In genomic region chr7:11343818-11344413, GRCh38 we compare ENCODE assay signal across 8 cellular contexts.
DNase-seq lines count a peak whose midpoint lies in the region; ATAC-seq and TF ChIP-seq lines count a peak whose summit lies in the region.

No MANE protein-coding gene starts in this region.

- ATAC-seq in right cardiac atrium: no peak
- ATAC-seq in HG02852 (IDR thresholded peaks at IDR 0.05; ENCODE audit: unreplicated experiment): no peak

- no peaks in the 10 kb centered on the region for H4K20me1 ChIP-seq in OCI-LY1 (ENCODE audit: insufficient read depth, low read length)

- no peaks in the 10 kb centered on the region for H3K36me3 ChIP-seq in left ventricle myocardium inferior
- H3K36me3 ChIP-seq in OCI-LY1 (ENCODE audit: insufficient read depth, low read length): no peaks in the 10 kb centered on the region

- H3K4me3 Mint-ChIP-seq in nephron progenitor cell: peak overlapping the region; percentile 68

- TF ChIP-seq CTCF in left ventricle myocardium inferior (IDR thresholded peaks at IDR 0.05; ENCODE audit: borderline replicate concordance) (peak; percentile 84), HL-60 (IDR thresholded peaks at IDR 0.05; ENCODE audit: insufficient read depth, low read length) (peak; percentile 23), OCI-LY1 (IDR thresholded peaks at IDR 0.05; ENCODE audit: low read length) (peak; percentile 82), nephron progenitor cell (IDR thresholded peaks at IDR 0.05) (peak; percentile 81)

- H3K36me3 Mint-ChIP-seq in nephron progenitor cell (ENCODE audit: low read depth): no peaks in the 10 kb centered on the region

- no peak overlapping the region for H3K27ac ChIP-seq in left ventricle myocardium inferior (replicated peaks)
- no peak overlapping the region for H3K27ac ChIP-seq in right cardiac atrium (ENCODE audit: low read length)
- no peak overlapping the region for H3K27ac ChIP-seq in HL-60 (replicated peaks)
- H3K27ac ChIP-seq in OCI-LY1 (ENCODE audit: low read depth, low read length, poor library complexity, severe bottlenecking): no peak overlapping the region

- no peaks in the 10 kb centered on the region for H3F3A ChIP-seq in OCI-LY1 (ENCODE audit: insufficient read depth, low read length)

- no peaks in the 10 kb centered on the region for H3K9me3 Mint-ChIP-seq in nephron progenitor cell

- H2AFZ ChIP-seq in OCI-LY1 (ENCODE audit: low read length): no peak overlapping the region

- no peaks in the 10 kb centered on the region for H3K27me3 Mint-ChIP-seq in nephron progenitor cell (ENCODE audit: low read depth, poor library complexity)

- no peak overlapping the region for H3K9ac ChIP-seq in OCI-LY1 (ENCODE audit: low read length)

- H3K9me3 ChIP-seq in left ventricle myocardium inferior (replicated peaks) (peaks cover 1% of the 10 kb centered on the region), right cardiac atrium (ENCODE audit: control insufficient read depth, low read length) (no peaks in the 10 kb centered on the region), OCI-LY1 (ENCODE audit: low read length) (no peaks in the 10 kb centered on the region)

- 15% methylated on average over 10 of the region's 10 CpGs for WGBS in right cardiac atrium

- H3K27me3 ChIP-seq in left ventricle myocardium inferior (ENCODE audit: low read depth) (peaks cover 5% of the 10 kb centered on the region), right cardiac atrium (ENCODE audit: control insufficient read depth, insufficient read depth) (no peaks in the 10 kb centered on the region), HL-60 (ENCODE audit: insufficient read depth, poor library complexity, severe bottlenecking) (no peaks in the 10 kb centered on the region), OCI-LY1 (ENCODE audit: insufficient read depth, low read length) (no peaks in the 10 kb centered on the region)

- H3K4me3 ChIP-seq in left ventricle myocardium inferior (no peak overlapping the region), right cardiac atrium (ENCODE audit: low read length) (no peak overlapping the region), HL-60 (replicated peaks; ENCODE audit: insufficient read depth, low read length) (no peak overlapping the region), OCI-LY1 (ENCODE audit: low read depth, low read length, poor library complexity, severe bottlenecking) (no peak overlapping the region)

- H3K4me1 Mint-ChIP-seq in nephron progenitor cell: peaks cover 19% of the 10 kb centered on the region

- H3K4me2 ChIP-seq in OCI-LY1 (ENCODE audit: low read length): no peak overlapping the region

- no peaks in the 10 kb centered on the region for H3K79me2 ChIP-seq in OCI-LY1 (ENCODE audit: insufficient read depth, low read length)

- intact Hi-C loops in left ventricle myocardium inferior (cut with micrococcal nuclease): loop anchor here (10.0 kb wide), 1 partner anchor 409 kb away; no protein-coding TSS in a partner anchor
- intact Hi-C loops in right cardiac atrium (cut with DNase I): no loop called here

- H3K27ac Mint-ChIP-seq in nephron progenitor cell: no peak overlapping the region

- no peaks in the 10 kb centered on the region for H3K9me2 ChIP-seq in OCI-LY1 (ENCODE audit: low read depth, low read length)

- DNase-seq in left ventricle myocardium inferior (no peak), right cardiac atrium (no peak), HL-60 (ENCODE audit: low read depth in 1 of 2, low spot score in 1 of 2) (peak; percentile 9 to 27), dermis microvascular lymphatic vessel endothelial cell (ENCODE audit: low read depth in 2 of 2) (peak; percentile 20 to 27), nephron progenitor cell (peak; percentile 10)
- DNase-seq in activated T-cell treated with anti-CD3 and anti-CD28 coated beads, Interleukin-2, amount 50 U/mL, for 1 hour: no peak

- H3K4me1 ChIP-seq in left ventricle myocardium inferior (peaks cover 6% of the 10 kb centered on the region), right cardiac atrium (ENCODE audit: control insufficient read depth, insufficient read depth, low read length) (no peaks in the 10 kb centered on the region), OCI-LY1 (ENCODE audit: insufficient read depth, low read length, severe bottlenecking) (no peaks in the 10 kb centered on the region)

Comparison
In these comparisons a context has a peak if more than half of its experiments do, and no peak if none do; other contexts are left out.
1. DNase-seq: peak in HL-60 (2 of 2), dermis microvascular lymphatic vessel endothelial cell (2 of 2) and nephron progenitor cell (single experiment); none in left ventricle myocardium inferior (single experiment), right cardiac atrium (0 of 3) and activated T-cell treated with anti-CD3 and anti-CD28 coated beads, Interleukin-2, amount 50 U/mL, for 1 hour (single experiment).
2. CTCF ChIP-seq: peak in every context shown above with its lines; median percentile 84 in left ventricle myocardium inferior; 82 in OCI-LY1; 81 in nephron progenitor cell; 23 in HL-60.